In genomic region chr9:133779516-133780403, GRCh38 we compare ENCODE assay signal across 1 cellular context.
A peak's percentile ranks its signal among the peaks of the same experiment; 100 is the strongest.
TF ChIP-seq lines count a peak whose summit lies in the region.

No MANE protein-coding gene starts in this region.

TF ChIP-seq in K562, 482 proteins besides CTCF, POLR2A, EP300 and RAD21:
- TF ChIP-seq ZFP36 (IDR thresholded peaks at IDR 0.05; ENCODE audit: low read depth, low read length, partially characterized antibody) (peak; percentile 65), ZNF699 (CRISPR knock-in tag; IDR thresholded peaks at IDR 0.05; ENCODE audit: insufficient replicate concordance) (no peak)
- TF ChIP-seq, protein P1, sequence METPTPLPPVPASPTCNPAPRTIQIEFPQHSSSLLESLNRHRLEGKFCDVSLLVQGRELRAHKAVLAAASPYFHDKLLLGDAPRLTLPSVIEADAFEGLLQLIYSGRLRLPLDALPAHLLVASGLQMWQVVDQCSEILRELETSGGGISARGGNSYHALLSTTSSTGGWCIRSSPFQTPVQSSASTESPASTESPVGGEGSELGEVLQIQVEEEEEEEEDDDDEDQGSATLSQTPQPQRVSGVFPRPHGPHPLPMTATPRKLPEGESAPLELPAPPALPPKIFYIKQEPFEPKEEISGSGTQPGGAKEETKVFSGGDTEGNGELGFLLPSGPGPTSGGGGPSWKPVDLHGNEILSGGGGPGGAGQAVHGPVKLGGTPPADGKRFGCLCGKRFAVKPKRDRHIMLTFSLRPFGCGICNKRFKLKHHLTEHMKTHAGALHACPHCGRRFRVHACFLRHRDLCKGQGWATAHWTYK (CRISPR knock-in tag; IDR thresholded peaks at IDR 0.05): no peak
